ENCODE assay signal across 11 cellular contexts in genomic region chr16:70740174-70740918, GRCh38. TPM values are rescaled to one million over a fixed set of nuclear protein-coding genes. Genes with fewer than 3 reads are reported as not detected.
DNase-seq lines count a peak whose midpoint lies in the region; ATAC-seq and TF ChIP-seq lines count a peak whose summit lies in the region.
"Had no signal": no experiment of that assay in that cellular context is flagged by ENCODE, and none has a peak within 500 bp of the region (broad histone marks: within the 10 kb centered on the region; RNA-seq: fewer than 3 reads in every experiment).

No MANE protein-coding gene starts in this region.

- POLR2A ChIA-PET in CD8-positive, alpha-beta memory T cell (lab: Charles Lee): no interaction called here

- no peak for ATAC-seq in GM18861 (IDR thresholded peaks at IDR 0.05; ENCODE audit: unreplicated experiment)

- no peak for TF ChIP-seq EP300 in sigmoid colon (IDR thresholded peaks at IDR 0.05)

- peaks cover 27% of the 10 kb centered on the region for H3K4me1 ChIP-seq in CD8-positive, alpha-beta memory T cell (ENCODE audit: insufficient read depth, low read length)
- H3K4me1 ChIP-seq in Peyer's patch: peaks cover 0 to 21% (median 10%) of the 10 kb centered on the region in 4 donors
- peaks cover 19 to 62% (median 24%) of the 10 kb centered on the region in 3 donors for H3K4me1 ChIP-seq in esophagus squamous epithelium
- peaks cover 0 to 63% (median 57%) of the 10 kb centered on the region in 4 donors for H3K4me1 ChIP-seq in sigmoid colon

- H3K9me3 Mint-ChIP-seq in CD8-positive, alpha-beta memory T cell: no peaks in the 10 kb centered on the region

- H3K27ac Mint-ChIP-seq in CD8-positive, alpha-beta memory T cell: peak overlapping the region in 7 of 8 donors; percentile 31 to 99 (median 67)

- no peak overlapping the region for H3K4me3 ChIP-seq in CD8-positive, alpha-beta memory T cell (ENCODE audit: low read length)
- H3K4me3 ChIP-seq in Peyer's patch (no peak overlapping the region), esophagus squamous epithelium (no peak overlapping the region), sigmoid colon (no peak overlapping the region)

- no peak for TF ChIP-seq CTCF in Peyer's patch (IDR thresholded peaks at IDR 0.05)
- TF ChIP-seq CTCF in esophagus squamous epithelium (IDR thresholded peaks at IDR 0.05): no peak
- TF ChIP-seq CTCF in sigmoid colon (IDR thresholded peaks at IDR 0.05): no peak

- no peaks in the 10 kb centered on the region for H3K27me3 Mint-ChIP-seq in CD8-positive, alpha-beta memory T cell

- 70 to 73% methylated on average over 6 to 7 of the region's 16 CpGs for WGBS in esophagus squamous epithelium, 2 donors
- WGBS in sigmoid colon, 2 donors: 78 to 82% methylated on average over 16 of the region's 16 CpGs

- no peak for TF ChIP-seq POLR2A in Peyer's patch (IDR thresholded peaks at IDR 0.05)
- TF ChIP-seq POLR2A in esophagus squamous epithelium (IDR thresholded peaks at IDR 0.05): no peak
- TF ChIP-seq POLR2A in sigmoid colon (IDR thresholded peaks at IDR 0.05): no peak

- CTCF ChIA-PET in CD8-positive, alpha-beta memory T cell (lab: Charles Lee): no interaction called here

- intact Hi-C loops in esophagus squamous epithelium (cut with DNase I): no loop called here
- intact Hi-C loops in sigmoid colon (cut with DNase I): loop anchor here (10.0 kb wide), 2 partner anchors 216 to 996 kb away; partner anchors contain the start of genes COG4 and SF3B3

- no peak overlapping the region for H3K4me3 Mint-ChIP-seq in CD8-positive, alpha-beta memory T cell

- H3K9me3 ChIP-seq in CD8-positive, alpha-beta memory T cell (ENCODE audit: low read length): no peaks in the 10 kb centered on the region
- H3K9me3 ChIP-seq in Peyer's patch: no peaks in the 10 kb centered on the region
- H3K9me3 ChIP-seq in esophagus squamous epithelium: no peaks in the 10 kb centered on the region
- H3K9me3 ChIP-seq in sigmoid colon: no peaks in the 10 kb centered on the region

- H3K36me3 Mint-ChIP-seq in CD8-positive, alpha-beta memory T cell: peaks cover 10 to 51% (median 10%) of the 10 kb centered on the region in 3 donors

- no peak for DNase-seq in CD8-positive, alpha-beta memory T cell
- DNase-seq in Peyer's patch: no peak
- DNase-seq in esophagus squamous epithelium (lab: John Stamatoyannopoulos, UW): no peak
- no peak for DNase-seq in sigmoid colon
- DNase-seq in COR-L47 (lab: John Stamatoyannopoulos, UW): no peak
- DNase-seq in NCI-H748 treated with DMSO at 0.1 percent for 48 hours (lab: John Stamatoyannopoulos, UW): no peak
- DNase-seq: activated gamma-delta T cell; NCI-H1417; NCI-H526 treated with DMSO at 0.1 percent for 48 hours; stimulated activated CD4-positive, alpha-beta T cell treated with anti-CD3 and anti-CD28 coated beads, Interleukin-4, amount 100 ng/mL, for 4 hours had no signal

- no peak overlapping the region for H3K27ac ChIP-seq in CD8-positive, alpha-beta memory T cell (ENCODE audit: low read depth, low read length)
- H3K27ac ChIP-seq in Peyer's patch: peak overlapping the region in 3 of 4 donors; percentile 25 to 64 (median 59)
- H3K27ac ChIP-seq in esophagus squamous epithelium: peak overlapping the region in 3 of 4 donors; percentile 21 to 86 (median 49)
- peak overlapping the region in 3 of 4 donors; percentile 14 to 37 (median 25) for H3K27ac ChIP-seq in sigmoid colon

- no peaks in the 10 kb centered on the region for H3K36me3 ChIP-seq in CD8-positive, alpha-beta memory T cell (ENCODE audit: insufficient read depth, low read length)
- peaks cover 0 to 20% (median 0%) of the 10 kb centered on the region in 3 donors for H3K36me3 ChIP-seq in Peyer's patch
- H3K36me3 ChIP-seq in esophagus squamous epithelium: peaks cover 0 to 53% (median 3%) of the 10 kb centered on the region in 3 donors
- H3K36me3 ChIP-seq in sigmoid colon: peaks cover 0 to 21% (median 4%) of the 10 kb centered on the region in 4 donors

- H3K4me1 Mint-ChIP-seq in CD8-positive, alpha-beta memory T cell: peaks cover 30 to 48% (median 32%) of the 10 kb centered on the region in 3 donors

- H3K27me3 ChIP-seq in CD8-positive, alpha-beta memory T cell (ENCODE audit: insufficient read depth, low read length, poor library complexity, severe bottlenecking): no peaks in the 10 kb centered on the region
- H3K27me3 ChIP-seq in Peyer's patch (no peaks in the 10 kb centered on the region), esophagus squamous epithelium (no peaks in the 10 kb centered on the region), sigmoid colon (no peaks in the 10 kb centered on the region)

RNA-seq across cellular contexts. Expression of gene MTSS2, which starts 54.5 kb away (rescaled TPM):
- total RNA-seq in CD8-positive, alpha-beta memory T cell: 1 to 10 TPM; 2.2 to 3.0 TPM
- not detected for polyA plus RNA-seq in CD8-positive, alpha-beta memory T cell
- 100 to 1,000 TPM in 1 of 4 donors, 10 to 100 TPM in 3; 12.1 to 115 (median 30.4) TPM for total RNA-seq in Peyer's patch
- total RNA-seq in esophagus squamous epithelium: 10 to 100 TPM; 15.5 to 39.7 (median 27.5) TPM
- total RNA-seq in sigmoid colon: 10 to 100 TPM; 36.4 to 100.0 (median 60.7) TPM
- 10 to 100 TPM in 2 of 3 donors, 1 to 10 TPM in 1; 5.4 to 28.2 (median 10.9) TPM for polyA plus RNA-seq in sigmoid colon
